Comparison of ENCODE assay signal across 11 cellular contexts in the genomic region with DNA sequence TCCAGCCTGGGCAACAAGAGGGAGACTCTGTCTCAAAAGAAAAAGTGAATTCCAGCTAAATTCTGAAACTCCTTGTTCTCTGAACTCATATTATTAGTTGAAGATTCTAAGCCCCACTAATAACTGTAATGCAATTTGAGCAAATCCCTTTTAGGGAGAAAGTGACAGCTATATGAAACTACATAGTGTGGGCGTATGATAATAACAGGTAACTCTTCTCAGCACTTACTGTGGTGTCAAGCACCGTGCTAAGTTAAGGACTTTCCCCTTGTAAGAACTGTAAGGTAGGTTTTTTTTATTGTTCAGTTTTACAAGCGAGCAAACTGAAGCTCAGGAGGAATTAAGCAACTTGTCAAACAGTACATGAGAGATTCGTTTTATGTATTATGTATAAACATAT. TPM values are rescaled to one million over a fixed set of nuclear protein-coding genes. Genes with fewer than 3 reads are reported as not detected.
DNase-seq lines count a peak whose midpoint lies in the region; ATAC-seq, FAIRE-seq and TF ChIP-seq lines count a peak whose summit lies in the region.
"Had no signal": no experiment of that assay in that cellular context is flagged by ENCODE, and none has a peak within 500 bp of the region (broad histone marks: within the 10 kb centered on the region; RNA-seq: fewer than 3 reads in every experiment).

No MANE protein-coding gene starts in this region.

- no peak overlapping the region for H3K9ac ChIP-seq in colonic mucosa (ENCODE audit: low read depth in 2 of 2, low read length in 2 of 2)

- H3K4me1 ChIP-seq in colonic mucosa: peaks cover 23% of the 10 kb centered on the region

- H3K9me3 Mint-ChIP-seq in type B pancreatic cell: no peaks in the 10 kb centered on the region

- peak; percentile 73 for FAIRE-seq in GM12892 (lab: Jason Lieb, UNC)

- TF ChIP-seq CTCF in colonic mucosa (IDR thresholded peaks at IDR 0.05) (no peak), type B pancreatic cell (conservative IDR thresholded peaks at IDR 0.05) (no peak)

- intact Hi-C loops in colonic mucosa (cut with DNase I): no loop called here

- peaks cover 5% of the 10 kb centered on the region for H3K36me3 Mint-ChIP-seq in type B pancreatic cell

- H3K27me3 Mint-ChIP-seq in type B pancreatic cell: no peaks in the 10 kb centered on the region

- DNase-seq in GM12892 (ENCODE audit: insufficient read length) (no peak), colonic mucosa (no peak), type B pancreatic cell (ENCODE audit: extremely low spot score, unreplicated experiment) (no peak), amniotic stem cell (lab: John Stamatoyannopoulos, UW) (no peak), DMS153 (lab: John Stamatoyannopoulos, UW) (no peak)
- DNase-seq: central memory CD4-positive, alpha-beta T cell; H7 had no signal

- no peaks in the 10 kb centered on the region for H3K36me3 ChIP-seq in colonic mucosa

- no peaks in the 10 kb centered on the region for H3K27me3 ChIP-seq in colonic mucosa

- H3K4me1 Mint-ChIP-seq in type B pancreatic cell (ENCODE audit: unreplicated experiment): peaks cover 12% of the 10 kb centered on the region

- H3K9me3 ChIP-seq in colonic mucosa: no peaks in the 10 kb centered on the region

- no peak overlapping the region for H3K27ac Mint-ChIP-seq in type B pancreatic cell

- H3K27ac ChIP-seq in colonic mucosa: peak overlapping the region; percentile 7

- no peak overlapping the region for H3K4me3 Mint-ChIP-seq in type B pancreatic cell

- no peak overlapping the region for H3K4me3 ChIP-seq in colonic mucosa
- H3K4me3 ChIP-seq: smooth muscle cell had no signal

- no peak for TF ChIP-seq POLR2A in GM12892 (IDR thresholded peaks at IDR 0.05; ENCODE audit: low read depth, low read length)

- ATAC-seq in GM19455 (IDR thresholded peaks at IDR 0.05; ENCODE audit: unreplicated experiment): peak; percentile 43
- ATAC-seq in HG03354 (IDR thresholded peaks at IDR 0.05; ENCODE audit: poor library complexity, severe bottlenecking, unreplicated experiment): peak; percentile 49
- ATAC-seq in HG02970 (IDR thresholded peaks at IDR 0.05; ENCODE audit: low FRiP score, unreplicated experiment): no peak

RNA-seq across cellular contexts. Expression of gene ANKRD13A, which starts 5.4 kb away (rescaled TPM):
- polyA plus RNA-seq in GM12892 (2012; ENCODE audit: missing spikeins): 57.1 TPM
- total RNA-seq in colonic mucosa (10 to 100 TPM; 39.9 to 69.1 TPM), type B pancreatic cell (ENCODE audit: low replicate concordance) (34.6 and 43.4 TPM in 2 replicates)

RNA-seq across cellular contexts. Expression of gene GIT2, which starts 8.4 kb away (rescaled TPM):
- 34.4 TPM for polyA plus RNA-seq in GM12892 (2012; ENCODE audit: missing spikeins)
- 10 to 100 TPM; 23.3 to 26.8 TPM for total RNA-seq in colonic mucosa
- 26.3 and 38.4 TPM in 2 replicates for total RNA-seq in type B pancreatic cell (ENCODE audit: low replicate concordance)

RNA-seq across cellular contexts. Expression of gene C12orf76, which starts 43.7 kb away (rescaled TPM):
- polyA plus RNA-seq in GM12892 (2012; ENCODE audit: missing spikeins): 14.7 TPM
- total RNA-seq in colonic mucosa (1 to 10 TPM; 7.2 to 8.4 TPM), type B pancreatic cell (ENCODE audit: low replicate concordance) (20.8 and 21.4 TPM in 2 replicates)
